Comparison of ENCODE assay signal across 13 cellular contexts in genomic region chr16:15790458-15790857, GRCh38.
"Had no signal": no experiment of that assay in that cellular context is flagged by ENCODE, and none has a peak within 500 bp of the region (broad histone marks: within the 10 kb centered on the region; RNA-seq: fewer than 3 reads in every experiment).

No MANE protein-coding gene starts in this region.

- H3K4me3 ChIP-seq: left ventricle myocardium inferior, neural progenitor cell, ovary, smooth muscle cell had no signal

- H3K9me3 ChIP-seq: left ventricle myocardium inferior, ovary had no signal

- DNase-seq: activated CD4-positive, alpha-beta T cell treated with anti-CD3 and anti-CD28 coated beads for 4 hours; activated CD8-positive, alpha-beta memory T cell treated with anti-CD3 and anti-CD28 coated beads, Interleukin-2, amount 50 U/mL, for 48 hours; activated CD8-positive, alpha-beta T cell treated with anti-CD3 and anti-CD28 coated beads, Interleukin-2, amount 10 ng/mL, durations not matched to agents 7 days and 5 days; activated naive CD4-positive, alpha-beta T cell treated with Interleukin-2 at 50 U/mL for 16 hours; activated naive CD8-positive, alpha-beta T cell treated with anti-CD3 and anti-CD28 coated beads, Interleukin-2, amount 50 U/mL, for 24 hours; kidney; left ventricle myocardium inferior; mesendoderm; T1000; WERI-Rb-1 had no signal

- H3K4me1 ChIP-seq: neural progenitor cell had no signal

- H3K27me3 ChIP-seq: neural progenitor cell, ovary had no signal

- H3K9ac ChIP-seq: neural progenitor cell had no signal

- H3K36me3 ChIP-seq: left ventricle myocardium inferior, neural progenitor cell, ovary, WERI-Rb-1 had no signal

- H3K27ac ChIP-seq: left ventricle myocardium inferior, neural progenitor cell, WERI-Rb-1 had no signal
